ENCODE assay signal across 8 cellular contexts in the genomic region with DNA sequence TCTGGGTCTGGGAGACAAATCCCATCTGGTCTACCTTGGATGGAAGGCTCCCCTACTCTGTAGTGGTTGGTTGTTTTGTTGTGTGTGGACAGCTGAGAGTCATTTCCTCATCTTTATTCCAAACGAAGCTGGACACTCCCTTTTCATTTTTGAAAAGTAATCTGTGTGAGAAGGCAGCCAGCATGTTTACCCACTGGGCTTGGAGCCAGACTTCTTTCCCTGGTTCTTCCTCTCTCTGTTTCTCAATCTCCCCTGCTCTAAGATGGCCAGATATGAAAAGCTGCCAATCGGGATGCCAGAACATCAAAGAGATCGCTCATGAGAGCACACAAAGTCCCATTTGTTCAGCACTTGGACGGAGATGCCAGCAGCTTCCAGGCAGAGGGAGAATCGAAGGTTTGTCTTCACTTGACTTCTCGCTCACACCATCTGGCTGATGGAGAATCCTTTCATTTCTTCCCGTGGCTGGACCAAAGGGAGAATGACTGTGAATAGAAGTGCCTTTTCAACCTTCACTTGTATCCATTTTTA.
DNase-seq lines count a peak whose midpoint lies in the region; ATAC-seq and TF ChIP-seq lines count a peak whose summit lies in the region.

No MANE protein-coding gene starts in this region.

- no peaks in the 10 kb centered on the region for H3K9me2 ChIP-seq in SK-N-SH

- H3K9ac ChIP-seq in SK-N-SH: no peak overlapping the region

- H3K9me3 ChIP-seq in SK-N-SH (no peaks in the 10 kb centered on the region), HAP-1 (no peaks in the 10 kb centered on the region)

- CTCF ChIA-PET in SK-N-SH (lab: Yijun Ruan, JAX): interaction anchor here (1.1 kb wide), 1 partner anchor 8 kb away, joined by 3 read pairs; no protein-coding TSS in a partner anchor

- in situ Hi-C loops in HAP-1 (cut with MboI; ENCODE audit: low sequenced_read_pairs) (no loop called here), GM13976 (cut with MboI; ENCODE audit: low sequenced_read_pairs, unreplicated experiment) (loop anchor here (5.0 to 25.0 kb wide), 3 partner anchors 312 to 647 kb away; no protein-coding TSS in a partner anchor)

- peak; percentile 55 for DNase-seq in HPDE6-E6E7 (ENCODE audit: extremely low spot score)
- DNase-seq in SK-N-SH: no peak
- DNase-seq in foreskin keratinocyte: peak; percentile 58 to 60
- DNase-seq in putamen (ENCODE audit: low spot score): peak; percentile 84
- no peak for DNase-seq in HAP-1 (ENCODE audit: low spot score in 2 of 2)
- DNase-seq in SK-N-DZ (ENCODE audit: low spot score): no peak
- no peak for DNase-seq in GM13976 (ENCODE audit: low spot score)

- peak overlapping the region; percentile 61 for H3K4me2 ChIP-seq in SK-N-SH

- H3F3A ChIP-seq in SK-N-SH (replicated peaks; ENCODE audit: insufficient read depth): no peaks in the 10 kb centered on the region

- TF ChIP-seq EP300 in SK-N-SH (IDR thresholded peaks at IDR 0.05; ENCODE audit: borderline replicate concordance in 1 of 2, low read depth in 1 of 2, low read length in 1 of 2): no peak

- H3K27me3 ChIP-seq in SK-N-SH (ENCODE audit: insufficient read depth): peaks cover 44% of the 10 kb centered on the region; the same call in 1 of the 2 replicates
- H3K27me3 ChIP-seq in foreskin keratinocyte: no peaks in the 10 kb centered on the region
- peaks cover 5% of the 10 kb centered on the region for H3K27me3 ChIP-seq in HAP-1 (ENCODE audit: low read depth)

- no peaks in the 10 kb centered on the region for H3K79me2 ChIP-seq in SK-N-SH (ENCODE audit: insufficient read depth)

- POLR2A ChIA-PET in SK-N-SH (lab: Yijun Ruan, JAX): no interaction called here

- H3K4me1 ChIP-seq in SK-N-SH (ENCODE audit: control insufficient read depth in 1 of 2, insufficient read depth in 2 of 2, low read depth in 1 of 2, low read length in 1 of 2) (peaks cover 5 to 6% of the 10 kb centered on the region in 2 experiments; a peak in 3 of 4 replicates), foreskin keratinocyte (no peaks in the 10 kb centered on the region), HAP-1 (no peaks in the 10 kb centered on the region)

- TF ChIP-seq RAD21 in SK-N-SH (IDR thresholded peaks at IDR 0.05; ENCODE audit: low read length): no peak

- H3K36me3 ChIP-seq in SK-N-SH (replicated peaks in 1 of 2; ENCODE audit: control insufficient read depth in 1 of 2, insufficient read depth in 2 of 2, low read length in 1 of 2) (no peaks in the 10 kb centered on the region), HAP-1 (replicated peaks) (no peaks in the 10 kb centered on the region)

- ATAC-seq in foreskin keratinocyte: peak; percentile 41
- ATAC-seq in HG02610 (IDR thresholded peaks at IDR 0.05; ENCODE audit: unreplicated experiment): no peak

- H3K27ac ChIP-seq in SK-N-SH (ENCODE audit: low read depth in 2 of 2, low read length in 1 of 2) (no peak overlapping the region), foreskin keratinocyte (no peak overlapping the region)

- no peaks in the 10 kb centered on the region for H4K20me1 ChIP-seq in SK-N-SH (ENCODE audit: insufficient read depth)

- H3K4me3 ChIP-seq in SK-N-SH (ENCODE audit: low read depth in 2 of 2, low read length in 1 of 2) (peak overlapping the region in 1 of 2 experiments; percentile 18; a peak in 1 of 4 replicates), HAP-1 (no peak overlapping the region)

- H2AFZ ChIP-seq in SK-N-SH (ENCODE audit: low read depth): no peak overlapping the region

- whole genome bisulfite sequencing in SK-N-SH (ENCODE audit: low lambda C conversion rate): 2% methylated on average over 7 of the region's 7 CpGs

- TF ChIP-seq CTCF in SK-N-SH (IDR thresholded peaks at IDR 0.05) (no peak), foreskin keratinocyte (conservative IDR thresholded peaks at IDR 0.05) (no peak), GM13976 (IDR thresholded peaks at IDR 0.05; ENCODE audit: borderline replicate concordance, control extremely low read depth, extremely low read depth, insufficient read depth, missing control alignments) (no peak)

TF ChIP-seq in SK-N-SH, 30 proteins besides CTCF, POLR2A, EP300 and RAD21:
- TF ChIP-seq SMC3 (IDR thresholded peaks at IDR 0.05; ENCODE audit: low read depth, low read length): no peak
- no peak for TF ChIP-seq YY1 (IDR thresholded peaks at IDR 0.05; ENCODE audit: low read depth)
- TF ChIP-seq USF1 (IDR thresholded peaks at IDR 0.05; ENCODE audit: borderline replicate concordance, low read depth): no peak
- TF ChIP-seq NRF1 (IDR thresholded peaks at IDR 0.05; ENCODE audit: low read depth, low read length): no peak
- no peak for TF ChIP-seq FOXJ3 (CRISPR knock-in tag; IDR thresholded peaks at IDR 0.05)
- TF ChIP-seq EZH2phosphoT487 (IDR thresholded peaks at IDR 0.05; ENCODE audit: borderline replicate concordance, low read depth): no peak
- TF ChIP-seq TAF1 (IDR thresholded peaks at IDR 0.05; ENCODE audit: borderline replicate concordance, low read depth, low read length): no peak
- TF ChIP-seq USF2 (IDR thresholded peaks at IDR 0.05; ENCODE audit: borderline replicate concordance, low read depth, low read length): no peak
- no peak for TF ChIP-seq MAX (IDR thresholded peaks at IDR 0.05; ENCODE audit: low read depth)
- TF ChIP-seq TCF12 (IDR thresholded peaks at IDR 0.05): no peak
- TF ChIP-seq CHD2 (IDR thresholded peaks at IDR 0.05; ENCODE audit: low read length, partially characterized antibody): no peak
- TF ChIP-seq FOXM1 (IDR thresholded peaks at IDR 0.05; ENCODE audit: low read depth): no peak
- TF ChIP-seq MEF2A (IDR thresholded peaks at IDR 0.05; ENCODE audit: borderline replicate concordance, low read depth): no peak
- TF ChIP-seq MXI1 (IDR thresholded peaks at IDR 0.05; ENCODE audit: low read depth, low read length): no peak
- no peak for TF ChIP-seq RCOR1 (IDR thresholded peaks at IDR 0.05; ENCODE audit: low read length)
- no peak for TF ChIP-seq FOSL2 (IDR thresholded peaks at IDR 0.05; ENCODE audit: borderline replicate concordance, low read depth)
- TF ChIP-seq, protein P1, sequence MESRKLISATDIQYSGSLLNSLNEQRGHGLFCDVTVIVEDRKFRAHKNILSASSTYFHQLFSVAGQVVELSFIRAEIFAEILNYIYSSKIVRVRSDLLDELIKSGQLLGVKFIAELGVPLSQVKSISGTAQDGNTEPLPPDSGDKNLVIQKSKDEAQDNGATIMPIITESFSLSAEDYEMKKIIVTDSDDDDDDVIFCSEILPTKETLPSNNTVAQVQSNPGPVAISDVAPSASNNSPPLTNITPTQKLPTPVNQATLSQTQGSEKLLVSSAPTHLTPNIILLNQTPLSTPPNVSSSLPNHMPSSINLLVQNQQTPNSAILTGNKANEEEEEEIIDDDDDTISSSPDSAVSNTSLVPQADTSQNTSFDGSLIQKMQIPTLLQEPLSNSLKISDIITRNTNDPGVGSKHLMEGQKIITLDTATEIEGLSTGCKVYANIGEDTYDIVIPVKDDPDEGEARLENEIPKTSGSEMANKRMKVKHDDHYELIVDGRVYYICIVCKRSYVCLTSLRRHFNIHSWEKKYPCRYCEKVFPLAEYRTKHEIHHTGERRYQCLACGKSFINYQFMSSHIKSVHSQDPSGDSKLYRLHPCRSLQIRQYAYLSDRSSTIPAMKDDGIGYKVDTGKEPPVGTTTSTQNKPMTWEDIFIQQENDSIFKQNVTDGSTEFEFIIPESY (IDR thresholded peaks at IDR 0.05; ENCODE audit: borderline replicate concordance, low read depth): no peak
- TF ChIP-seq, protein P2, sequence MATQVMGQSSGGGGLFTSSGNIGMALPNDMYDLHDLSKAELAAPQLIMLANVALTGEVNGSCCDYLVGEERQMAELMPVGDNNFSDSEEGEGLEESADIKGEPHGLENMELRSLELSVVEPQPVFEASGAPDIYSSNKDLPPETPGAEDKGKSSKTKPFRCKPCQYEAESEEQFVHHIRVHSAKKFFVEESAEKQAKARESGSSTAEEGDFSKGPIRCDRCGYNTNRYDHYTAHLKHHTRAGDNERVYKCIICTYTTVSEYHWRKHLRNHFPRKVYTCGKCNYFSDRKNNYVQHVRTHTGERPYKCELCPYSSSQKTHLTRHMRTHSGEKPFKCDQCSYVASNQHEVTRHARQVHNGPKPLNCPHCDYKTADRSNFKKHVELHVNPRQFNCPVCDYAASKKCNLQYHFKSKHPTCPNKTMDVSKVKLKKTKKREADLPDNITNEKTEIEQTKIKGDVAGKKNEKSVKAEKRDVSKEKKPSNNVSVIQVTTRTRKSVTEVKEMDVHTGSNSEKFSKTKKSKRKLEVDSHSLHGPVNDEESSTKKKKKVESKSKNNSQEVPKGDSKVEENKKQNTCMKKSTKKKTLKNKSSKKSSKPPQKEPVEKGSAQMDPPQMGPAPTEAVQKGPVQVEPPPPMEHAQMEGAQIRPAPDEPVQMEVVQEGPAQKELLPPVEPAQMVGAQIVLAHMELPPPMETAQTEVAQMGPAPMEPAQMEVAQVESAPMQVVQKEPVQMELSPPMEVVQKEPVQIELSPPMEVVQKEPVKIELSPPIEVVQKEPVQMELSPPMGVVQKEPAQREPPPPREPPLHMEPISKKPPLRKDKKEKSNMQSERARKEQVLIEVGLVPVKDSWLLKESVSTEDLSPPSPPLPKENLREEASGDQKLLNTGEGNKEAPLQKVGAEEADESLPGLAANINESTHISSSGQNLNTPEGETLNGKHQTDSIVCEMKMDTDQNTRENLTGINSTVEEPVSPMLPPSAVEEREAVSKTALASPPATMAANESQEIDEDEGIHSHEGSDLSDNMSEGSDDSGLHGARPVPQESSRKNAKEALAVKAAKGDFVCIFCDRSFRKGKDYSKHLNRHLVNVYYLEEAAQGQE (IDR thresholded peaks at IDR 0.05; ENCODE audit: low read depth, low read length): no peak
- TF ChIP-seq GABPA (IDR thresholded peaks at IDR 0.05; ENCODE audit: low read depth): no peak
TF ChIP-seq in SK-N-SH: peak in this region for 0.

Comparison
In these comparisons a context has a peak if more than half of its experiments do, and no peak if none do; other contexts are left out.
1. DNase-seq: peak in HPDE6-E6E7 (single experiment), foreskin keratinocyte (2 of 2) and putamen (single experiment); none in SK-N-SH (single experiment), HAP-1 (0 of 2), SK-N-DZ (single experiment) and GM13976 (single experiment).